18 cellular contexts compared by ENCODE assay signal in the genomic region with DNA sequence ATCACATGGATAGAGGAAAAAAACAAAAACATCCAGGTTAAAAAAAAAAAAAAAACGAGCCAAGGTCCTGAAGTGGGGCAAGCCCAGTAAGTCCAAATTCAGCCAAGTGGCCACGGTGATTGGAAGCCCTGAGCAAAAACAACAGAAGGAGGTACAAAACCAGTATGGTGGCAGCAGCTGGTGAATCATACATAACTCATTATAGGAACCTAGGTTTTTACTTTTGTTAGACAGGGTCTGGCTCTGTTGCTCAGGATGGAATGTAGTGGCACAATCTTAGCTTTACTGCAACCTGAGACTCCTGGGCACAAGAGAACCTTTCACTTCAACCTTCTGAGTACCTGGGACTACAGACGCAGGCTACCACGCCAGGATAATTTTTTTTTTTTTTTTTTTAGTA. TPM values are rescaled to one million over a fixed set of nuclear protein-coding genes. Genes with fewer than 3 reads are reported as not detected.
DNase-seq lines count a peak whose midpoint lies in the region; ATAC-seq, FAIRE-seq and TF ChIP-seq lines count a peak whose summit lies in the region.
"Had no signal": no experiment of that assay in that cellular context is flagged by ENCODE, and none has a peak within 500 bp of the region (broad histone marks: within the 10 kb centered on the region; RNA-seq: fewer than 3 reads in every experiment).

No MANE protein-coding gene starts in this region.

- no peak overlapping the region for H3K27ac Mint-ChIP-seq in activated CD4-positive, alpha-beta T cell treated with anti-CD3 and anti-CD28 coated beads for 36 hours
- H3K27ac Mint-ChIP-seq in natural killer cell treated with Interleukin-12 subunit alpha and Interleukin-12 subunit beta and Interleukin-15 and Interleukin-18, amount 100 ng/mL, for 72 hours, result peak overlapping the region; percentile 93 to 95
- H3K27ac Mint-ChIP-seq in natural killer cell, result no peak overlapping the region
- H3K27ac Mint-ChIP-seq: GM23338 had no signal

- no peaks in the 10 kb centered on the region for H3K27me3 Mint-ChIP-seq in activated CD4-positive, alpha-beta T cell treated with anti-CD3 and anti-CD28 coated beads for 36 hours
- H3K27me3 Mint-ChIP-seq in natural killer cell treated with Interleukin-12 subunit alpha and Interleukin-12 subunit beta and Interleukin-15 and Interleukin-18, amount 100 ng/mL, for 72 hours, result peaks cover 0 to 7% of the 10 kb centered on the region in 2 donors
- peaks cover 3 to 7% of the 10 kb centered on the region in 2 donors for H3K27me3 Mint-ChIP-seq in natural killer cell (ENCODE audit: low read depth in 2 of 2)

- WGBS in K562 (ENCODE audit: insufficient coverage, low coverage, missing lambda C conversion rate), result 26% methylated on average over 2 of the region's 4 CpGs
- WGBS in transverse colon (ENCODE audit: low coverage in 1 of 2), 2 donors, result 50 to 81% methylated on average over 1 to 4 of the region's 4 CpGs

- DNase-seq in activated CD4-positive, alpha-beta T cell treated with anti-CD3 and anti-CD28 coated beads for 36 hours, result peak; percentile 40
- DNase-seq in activated CD4-positive, alpha-beta T cell treated with anti-CD3 and anti-CD28 coated beads, Interleukin-2, amount 50 U/mL, for 1 hour, result no peak
- no peak for DNase-seq in natural killer cell treated with Interleukin-12 subunit alpha and Interleukin-12 subunit beta and Interleukin-15 and Interleukin-18, amount 100 ng/mL, for 72 hours (ENCODE audit: low spot score)
- DNase-seq in natural killer cell (no peak), K562 (ENCODE audit: extremely low read depth in 1 of 4, low spot score in 3 of 4) (no peak), transverse colon (no peak), DMS53 (lab: John Stamatoyannopoulos, UW) (no peak)
- DNase-seq: 8988T; AML-193; Caco-2; CD8-positive, alpha-beta memory T cell; H7; IMR-90 had no signal

- CTCF ChIA-PET in activated CD4-positive, alpha-beta T cell treated with anti-CD3 and anti-CD28 coated beads for 36 hours (lab: Charles Lee), result interaction anchor here (0.6 to 3.2 kb wide), 4 partner anchors 10 to 261 kb away, joined by 3 to 18 read pairs (median 4); no protein-coding TSS in a partner anchor
- CTCF ChIA-PET in K562 (lab: Yijun Ruan, JAX; ENCODE audit: low intra/inter-chr PET ratio), result no interaction called here

- peak; percentile 17 for ATAC-seq in activated CD4-positive, alpha-beta T cell treated with anti-CD3 and anti-CD28 coated beads for 36 hours
- ATAC-seq in natural killer cell treated with Interleukin-12 subunit alpha and Interleukin-12 subunit beta and Interleukin-15 and Interleukin-18, amount 100 ng/mL, for 72 hours, result peak in 1 of 2 donors; percentile 15
- no peak for ATAC-seq in natural killer cell
- no peak for ATAC-seq in K562
- ATAC-seq: GM23338 had no signal

- H3K4me2 ChIP-seq in K562 (ENCODE audit: insufficient read depth, low read length), result no peak overlapping the region
- H3K4me2 ChIP-seq: BLaER1, GM23338 had no signal

- intact Hi-C loops in activated CD4-positive, alpha-beta T cell treated with anti-CD3 and anti-CD28 coated beads for 36 hours (cut with DNase I, micrococcal nuclease), result no loop called here
- intact Hi-C loops in natural killer cell (cut with micrococcal nuclease) (no loop called here), K562 (cut with micrococcal nuclease) (no loop called here), transverse colon (cut with DNase I; ENCODE audit: low total_unique reads) (no loop called here)

- H3K36me3 Mint-ChIP-seq in activated CD4-positive, alpha-beta T cell treated with anti-CD3 and anti-CD28 coated beads for 36 hours (ENCODE audit: low read depth), result no peaks in the 10 kb centered on the region
- H3K36me3 Mint-ChIP-seq in natural killer cell treated with Interleukin-12 subunit alpha and Interleukin-12 subunit beta and Interleukin-15 and Interleukin-18, amount 100 ng/mL, for 72 hours, result peaks cover 16% of the 10 kb centered on the region
- H3K36me3 Mint-ChIP-seq in natural killer cell, result no peaks in the 10 kb centered on the region
- H3K36me3 Mint-ChIP-seq: CD8-positive, alpha-beta memory T cell had no signal

- H3K9me1 ChIP-seq in K562 (ENCODE audit: control insufficient read depth, insufficient read depth, low read length), result no peaks in the 10 kb centered on the region

- peak overlapping the region; percentile 52; the same call in 1 of the 2 replicates for H2AFZ ChIP-seq in K562 (ENCODE audit: low read depth, low read length)
- H2AFZ ChIP-seq: GM23338 had no signal

- H3K4me1 Mint-ChIP-seq in activated CD4-positive, alpha-beta T cell treated with anti-CD3 and anti-CD28 coated beads for 36 hours, result peaks cover 50% of the 10 kb centered on the region
- H3K4me1 Mint-ChIP-seq in natural killer cell treated with Interleukin-12 subunit alpha and Interleukin-12 subunit beta and Interleukin-15 and Interleukin-18, amount 100 ng/mL, for 72 hours (ENCODE audit: low read depth in 2 of 2), result peaks cover 61 to 74% of the 10 kb centered on the region in 2 donors
- peaks cover 7 to 16% of the 10 kb centered on the region in 2 donors for H3K4me1 Mint-ChIP-seq in natural killer cell

- no peaks in the 10 kb centered on the region for H4K20me1 ChIP-seq in K562 (replicated peaks; ENCODE audit: control insufficient read depth, insufficient read depth, low read length)
- H4K20me1 ChIP-seq: BLaER1 had no signal

- H3K36me3 ChIP-seq in K562 (ENCODE audit: control insufficient read depth, insufficient read depth, low read length), result no peaks in the 10 kb centered on the region
- no peaks in the 10 kb centered on the region for H3K36me3 ChIP-seq in transverse colon
- H3K36me3 ChIP-seq: BLaER1 had no signal

- H3K9me3 ChIP-seq in K562 (replicated peaks; ENCODE audit: control insufficient read depth, insufficient read depth, low read depth, low read length) (no peaks in the 10 kb centered on the region), transverse colon (no peaks in the 10 kb centered on the region)
- H3K9me3 ChIP-seq: Caco-2 had no signal

- no peaks in the 10 kb centered on the region for H3K27me3 ChIP-seq in K562 (ENCODE audit: control insufficient read depth in 2 of 2, insufficient read depth in 2 of 2, low read length in 2 of 2)
- H3K27me3 ChIP-seq in transverse colon, result no peaks in the 10 kb centered on the region
- H3K27me3 ChIP-seq: BLaER1 had no signal

- H3K4me3 Mint-ChIP-seq in activated CD4-positive, alpha-beta T cell treated with anti-CD3 and anti-CD28 coated beads for 36 hours, result no peak overlapping the region
- H3K4me3 Mint-ChIP-seq in natural killer cell treated with Interleukin-12 subunit alpha and Interleukin-12 subunit beta and Interleukin-15 and Interleukin-18, amount 100 ng/mL, for 72 hours, result peak overlapping the region; percentile 70
- H3K4me3 Mint-ChIP-seq in natural killer cell, result no peak overlapping the region
- H3K4me3 Mint-ChIP-seq: CD8-positive, alpha-beta memory T cell; GM23338 had no signal

- H3K9ac ChIP-seq in K562 (ENCODE audit: insufficient read depth in 1 of 2, low read depth in 2 of 2, low read length in 2 of 2), result no peak overlapping the region
- H3K9ac ChIP-seq: BLaER1 had no signal

- H3K79me2 ChIP-seq in K562 (ENCODE audit: control insufficient read depth, insufficient read depth, low read length), result no peaks in the 10 kb centered on the region

- H3K4me1 ChIP-seq in K562 (replicated peaks in 1 of 2; ENCODE audit: control insufficient read depth in 2 of 2, insufficient read depth in 2 of 2, low read length in 2 of 2) (peaks cover 0 to 17% of the 10 kb centered on the region in 2 experiments; a peak in 4 of 5 replicates), transverse colon (no peaks in the 10 kb centered on the region)
- H3K4me1 ChIP-seq: Caco-2 had no signal

- no peak for FAIRE-seq in K562 (lab: Jason Lieb, UNC)
- FAIRE-seq: G401.6, GM12891 had no signal

- POLR2A ChIA-PET in activated CD4-positive, alpha-beta T cell treated with anti-CD3 and anti-CD28 coated beads for 36 hours (lab: Charles Lee), result no interaction called here
- POLR2A ChIA-PET in K562 (lab: Yijun Ruan, JAX), result interaction anchor here (1.2 to 1.9 kb wide), 2 partner anchors 9 to 12 kb away, joined by 3 to 6 read pairs; no protein-coding TSS in a partner anchor

- H3K4me3 ChIP-seq in K562 (no peak overlapping the region), transverse colon (no peak overlapping the region)
- H3K4me3 ChIP-seq: BLaER1, GM23338 had no signal

- in situ Hi-C loops in K562 (cut with MboI) (no loop called here), transverse colon (cut with MboI; ENCODE audit: low pct_ligation_motif_present in 1 of 4, low pct_unique_long_range_greater_than_20kb in 1 of 4, low sequenced_read_pairs in 3 of 4) (no loop called here)

- H3K9me3 Mint-ChIP-seq in activated CD4-positive, alpha-beta T cell treated with anti-CD3 and anti-CD28 coated beads for 36 hours (ENCODE audit: low read depth), result peaks cover 3% of the 10 kb centered on the region
- H3K9me3 Mint-ChIP-seq in natural killer cell treated with Interleukin-12 subunit alpha and Interleukin-12 subunit beta and Interleukin-15 and Interleukin-18, amount 100 ng/mL, for 72 hours, result peaks cover 12% of the 10 kb centered on the region
- no peaks in the 10 kb centered on the region for H3K9me3 Mint-ChIP-seq in natural killer cell
- H3K9me3 Mint-ChIP-seq: GM23338 had no signal

- TF ChIP-seq POLR2A in K562 (conservative IDR thresholded peaks at IDR 0.05), result no peak
- TF ChIP-seq POLR2A in transverse colon (IDR thresholded peaks at IDR 0.05), result no peak

- H3K27ac ChIP-seq in K562 (ENCODE audit: extremely low read depth, low read depth, low read length), result no peak overlapping the region
- no peak overlapping the region for H3K27ac ChIP-seq in transverse colon
- H3K27ac ChIP-seq: BLaER1, HL-60 had no signal

- TF ChIP-seq EP300 in K562 (IDR thresholded peaks at IDR 0.05; ENCODE audit: low read length), result no peak
- TF ChIP-seq EP300 in transverse colon (IDR thresholded peaks at IDR 0.05; ENCODE audit: low read depth), result no peak

- no TSS peak for BruUV-seq in K562 (replicated peaks; lab: Mats Ljungman, UMichigan)

- TF ChIP-seq RAD21 in K562 (CRISPR knock-in tag; conservative IDR thresholded peaks at IDR 0.05 in 1 of 2, IDR thresholded peaks at IDR 0.05 in 1 of 2), result no peak

- TF ChIP-seq CTCF in natural killer cell (IDR thresholded peaks at IDR 0.05) (no peak), K562 (IDR thresholded peaks at IDR 0.05 in 2 of 3, conservative IDR thresholded peaks at IDR 0.05 in 1 of 3; ENCODE audit: insufficient read depth in 2 of 3, low read depth in 1 of 3, low read length in 3 of 3) (no peak), transverse colon (IDR thresholded peaks at IDR 0.05) (no peak)

RNA-seq across cellular contexts. Expression of a gene that starts 22.7 kb away (rescaled TPM):
- 10 to 100 TPM; 29.2 to 35.9 TPM for total RNA-seq in activated CD4-positive, alpha-beta T cell treated with anti-CD3 and anti-CD28 coated beads for 36 hours
- total RNA-seq in natural killer cell treated with Interleukin-12 subunit alpha and Interleukin-12 subunit beta and Interleukin-15 and Interleukin-18, amount 100 ng/mL, for 72 hours, result 100 to 1,000 TPM in 1 of 2 donors, 10 to 100 TPM in 1; 66.1 to 145 TPM
- total RNA-seq in natural killer cell (1 to 10 TPM in 2 of 3 donors, under 1 TPM in 1; 0.40 to 3.5 (median 1.3) TPM), K562 (2014; rRNA removed) (116 and 117 TPM in 2 replicates), K562 (2014; rRNA removed; fragmentation: Illumina TruSeq; extraction: Trizol) (149 and 170 TPM in 2 replicates), K562 (2015; rRNA removed; fragmentation: Illumina TruSeq; extraction: Trizol) (215 and 218 TPM in 2 replicates), K562 (2021) (140 and 142 TPM in 2 replicates), transverse colon (10 to 100 TPM; 20.9 to 64.1 (median 46.6) TPM)
- 136 and 323 TPM in 2 replicates for total RNA-seq in K562 (2011; cell fraction: chromatin; rRNA removed; ENCODE audit: low replicate concordance)
- 63.7 and 97.6 TPM in 2 replicates for total RNA-seq in K562 (2011; cell fraction: nucleolus; rRNA removed)
- 152 and 301 TPM in 2 replicates for total RNA-seq in K562 (2011; cell fraction: nucleoplasm; rRNA removed)
- polyA plus RNA-seq in K562 (2011; rRNA removed) (82.6 and 94.1 TPM in 2 replicates), K562 (2014; fragmentation: Illumina TruSeq; extraction: Trizol) (133 and 185 TPM in 2 replicates), K562 (2014; fragmentation: Nextera tagmentation; extraction: Ambion mirVana) (10 to 100 TPM; 35.8 to 44.1 TPM), K562 (2014; rRNA removed) (153 and 155 TPM in 2 replicates)
- 49.6 and 73.2 TPM in 2 replicates for polyA plus RNA-seq in K562 (2011; cell fraction: cytosol; rRNA removed)
- 131 and 141 TPM in 2 replicates for polyA plus RNA-seq in K562 (2011; cell fraction: nucleus; rRNA removed)
- 106 and 145 TPM in 2 replicates for polyA plus RNA-seq in K562 (2012)
- polyA minus RNA-seq in K562 (2011; rRNA and poly(A)+ RNA removed), result 153 and 187 TPM in 2 replicates
- polyA minus RNA-seq in K562 (2011; cell fraction: cytosol; rRNA and poly(A)+ RNA removed), result 73.2 and 75.5 TPM in 2 replicates
- 136 and 220 TPM in 2 replicates for polyA minus RNA-seq in K562 (2011; cell fraction: nucleus; rRNA and poly(A)+ RNA removed)

Comparison
In these comparisons a context has a peak if more than half of its experiments do, and no peak if none do; other contexts are left out.
1. H3K27ac Mint-ChIP-seq: peak in natural killer cell treated with Interleukin-12 subunit alpha and Interleukin-12 subunit beta and Interleukin-15 and Interleukin-18, amount 100 ng/mL, for 72 hours (2 of 2); none in activated CD4-positive, alpha-beta T cell treated with anti-CD3 and anti-CD28 coated beads for 36 hours (single experiment) and natural killer cell (0 of 2).
2. RNA of a gene that starts 22.7 kb away (total RNA-seq): 63.7 to 323 TPM in K562, 66.1 to 145 TPM in natural killer cell treated with Interleukin-12 subunit alpha and Interleukin-12 subunit beta and Interleukin-15 and Interleukin-18, amount 100 ng/mL, for 72 hours, 20.9 to 64.1 TPM in transverse colon and 29.2 to 35.9 TPM in activated CD4-positive, alpha-beta T cell treated with anti-CD3 and anti-CD28 coated beads for 36 hours; 0.40 to 3.5 TPM in natural killer cell; every median in the first group is over 4 times any median in the second.